ENCODE assay signal across 15 cellular contexts in genomic region chr22:17443413-17444203, GRCh38.
A peak's percentile ranks its signal among the peaks of the same experiment; 100 is the strongest.
DNase-seq lines count a peak whose midpoint lies in the region; ATAC-seq and TF ChIP-seq lines count a peak whose summit lies in the region.
"Had no signal": no experiment of that assay in that cellular context is flagged by ENCODE, and none has a peak within 500 bp of the region (broad histone marks: within the 10 kb centered on the region; RNA-seq: fewer than 3 reads in every experiment).

No MANE protein-coding gene starts in this region.

- no peak overlapping the region for H3K23ac ChIP-seq in neuronal stem cell (ENCODE audit: low read depth, low read length, poor library complexity)

- H3K4me1 ChIP-seq in Loucy (ENCODE audit: insufficient read depth, low read length, poor library complexity, severe bottlenecking) (no peaks in the 10 kb centered on the region), neuronal stem cell (ENCODE audit: control insufficient read depth in 2 of 2, insufficient read depth in 1 of 2, low read depth in 1 of 2, low read length in 2 of 2) (peaks cover 0 to 6% of the 10 kb centered on the region in 2 donors), body of pancreas (no peaks in the 10 kb centered on the region)
- H3K4me1 ChIP-seq: thyroid gland had no signal

- 0 out of 2 replicates have a peak, but pooled peaks cover 8% of the 10 kb centered on the region for H3K9me3 Mint-ChIP-seq in WTC11
- H3K9me3 Mint-ChIP-seq in glutamatergic neuron (ENCODE audit: unreplicated experiment): peaks cover 13% of the 10 kb centered on the region

- POLR2A ChIA-PET in WTC11 (lab: Charles Lee): no interaction called here

- H3K27me3 ChIP-seq in Loucy (ENCODE audit: insufficient read depth, low read length, poor library complexity, severe bottlenecking): no peaks in the 10 kb centered on the region
- H3K27me3 ChIP-seq in neuronal stem cell (ENCODE audit: control insufficient read depth in 3 of 3, insufficient read depth in 3 of 3, low read depth in 1 of 3, low read length in 3 of 3): no peaks in the 10 kb centered on the region
- no peaks in the 10 kb centered on the region for H3K27me3 ChIP-seq in body of pancreas
- H3K27me3 ChIP-seq: heart right ventricle, thyroid gland had no signal

- H2BK120ac ChIP-seq in neuronal stem cell (ENCODE audit: low read depth, low read length): no peak overlapping the region

- H3K27ac Mint-ChIP-seq in WTC11: peak overlapping the region; percentile 97
- H3K27ac Mint-ChIP-seq in glutamatergic neuron (ENCODE audit: unreplicated experiment): peak overlapping the region; percentile 89

- H3K9ac ChIP-seq in Loucy (ENCODE audit: low read depth, low read length, poor library complexity, severe bottlenecking): no peak overlapping the region
- H3K9ac ChIP-seq in neuronal stem cell (ENCODE audit: low read depth, low read length, poor library complexity): no peak overlapping the region

- H4K8ac ChIP-seq in neuronal stem cell (ENCODE audit: low read depth, low read length): no peak overlapping the region

- H3K14ac ChIP-seq in neuronal stem cell (ENCODE audit: low read length): no peak overlapping the region

- H3K36me3 Mint-ChIP-seq in WTC11 (peaks cover 3% of the 10 kb centered on the region; the same call in 1 of the 2 replicates), glutamatergic neuron (ENCODE audit: unreplicated experiment) (no peaks in the 10 kb centered on the region)

- H2AFZ ChIP-seq in Loucy (ENCODE audit: low read length) (peak overlapping the region; percentile 36; the same call in 1 of the 2 replicates), neuronal stem cell (ENCODE audit: low read length) (no peak overlapping the region)

- WGBS in neuronal stem cell (ENCODE audit: extremely low coverage in 2 of 2, insufficient read length in 2 of 2, insufficient replicate concordance in 1 of 2), 2 donors: no CpG with 5 or more reads among the region's 17 CpGs
- WGBS in body of pancreas, 2 donors: 85 to 88% methylated on average over 17 of the region's 17 CpGs

- no peak for TF ChIP-seq POLR2A in body of pancreas (IDR thresholded peaks at IDR 0.05)

- H3K4ac ChIP-seq in neuronal stem cell (ENCODE audit: low read length): no peak overlapping the region

- CTCF ChIA-PET in WTC11 (lab: Charles Lee): interaction anchor here (0.6 to 1.2 kb wide), 3 partner anchors 11 to 365 kb away, joined by 3 to 4 read pairs (median 3); no protein-coding TSS in a partner anchor

- no peak for TF ChIP-seq CTCF in Loucy (conservative IDR thresholded peaks at IDR 0.05; ENCODE audit: low read length)
- no peak for TF ChIP-seq CTCF in WTC11 (IDR thresholded peaks at IDR 0.05)
- TF ChIP-seq CTCF in glutamatergic neuron (IDR thresholded peaks at IDR 0.05; ENCODE audit: partially characterized antibody, unreplicated experiment): no peak
- no peak for TF ChIP-seq CTCF in body of pancreas (IDR thresholded peaks at IDR 0.05)

- no peaks in the 10 kb centered on the region for H3K9me2 ChIP-seq in Loucy (replicated peaks; ENCODE audit: low read depth, low read length)

- no peaks in the 10 kb centered on the region for H3K9me3 ChIP-seq in Loucy (ENCODE audit: insufficient read depth, low read depth, low read length)
- H3K9me3 ChIP-seq in neuronal stem cell (replicated peaks in 1 of 2; ENCODE audit: control insufficient read depth in 2 of 2, insufficient read depth in 1 of 2, low read depth in 1 of 2, low read length in 2 of 2): peaks cover 2 to 9% of the 10 kb centered on the region in 2 donors
- no peaks in the 10 kb centered on the region for H3K9me3 ChIP-seq in body of pancreas
- H3K9me3 ChIP-seq: heart right ventricle, thyroid gland had no signal

- H2BK15ac ChIP-seq in neuronal stem cell (ENCODE audit: low read length): no peak overlapping the region

- H4K20me1 ChIP-seq in Loucy (ENCODE audit: insufficient read depth, low read length, poor library complexity, severe bottlenecking): no peaks in the 10 kb centered on the region

- ATAC-seq in WTC11: peak; percentile 50
- ATAC-seq in left lobe of liver: no peak
- no peak for ATAC-seq in body of pancreas

- H3K27me3 Mint-ChIP-seq in WTC11 (ENCODE audit: low read depth) (no peaks in the 10 kb centered on the region), glutamatergic neuron (ENCODE audit: unreplicated experiment) (peaks cover 4% of the 10 kb centered on the region)

- intact Hi-C loops in body of pancreas (cut with DNase I): no loop called here

- H2BK12ac ChIP-seq in neuronal stem cell (ENCODE audit: low read length): no peak overlapping the region

- H3K4me3 ChIP-seq in Loucy (ENCODE audit: low read length, poor library complexity, severe bottlenecking) (no peak overlapping the region), neuronal stem cell (ENCODE audit: low read length in 2 of 2) (no peak overlapping the region), body of pancreas (no peak overlapping the region)
- H3K4me3 ChIP-seq: coronary artery, heart right ventricle, thyroid gland had no signal

- H3F3A ChIP-seq in Loucy (ENCODE audit: low read depth): no peaks in the 10 kb centered on the region

- H3K79me1 ChIP-seq in neuronal stem cell (ENCODE audit: low read depth, low read length): peaks cover 3% of the 10 kb centered on the region

- H3K36me3 ChIP-seq in Loucy (ENCODE audit: insufficient read depth, low read length): no peaks in the 10 kb centered on the region
- no peaks in the 10 kb centered on the region for H3K36me3 ChIP-seq in neuronal stem cell (replicated peaks in 1 of 2; ENCODE audit: control insufficient read depth in 2 of 2, insufficient read depth in 2 of 2, low read length in 2 of 2)
- H3K36me3 ChIP-seq in body of pancreas (replicated peaks in 1 of 2; ENCODE audit: insufficient read depth in 1 of 2, low read depth in 2 of 2): no peaks in the 10 kb centered on the region
- H3K36me3 ChIP-seq: heart right ventricle, thyroid gland had no signal

- H3K79me2 ChIP-seq in Loucy (ENCODE audit: insufficient read depth, low read length): no peaks in the 10 kb centered on the region

- H3K4me3 Mint-ChIP-seq in WTC11 (no peak overlapping the region), glutamatergic neuron (ENCODE audit: unreplicated experiment) (peak overlapping the region; percentile 82)

- H2AK5ac ChIP-seq in neuronal stem cell (ENCODE audit: low read depth, low read length): no peak overlapping the region

- peaks cover 60% of the 10 kb centered on the region for H3K4me1 Mint-ChIP-seq in WTC11
- peaks cover 54% of the 10 kb centered on the region for H3K4me1 Mint-ChIP-seq in glutamatergic neuron (ENCODE audit: low read depth, unreplicated experiment)

- H3K27ac ChIP-seq in neuronal stem cell (replicated peaks; ENCODE audit: low read length): peak overlapping the region; percentile 20
- no peak overlapping the region for H3K27ac ChIP-seq in body of pancreas
- H3K27ac ChIP-seq: coronary artery, heart right ventricle, thyroid gland had no signal

- no peak overlapping the region for H3K18ac ChIP-seq in neuronal stem cell (ENCODE audit: low read length)

- no peak overlapping the region for H2BK5ac ChIP-seq in neuronal stem cell (ENCODE audit: low read length)

- no peak overlapping the region for H4K91ac ChIP-seq in neuronal stem cell (ENCODE audit: low read depth, low read length, poor library complexity)

- no peak for DNase-seq in WTC11 (ENCODE audit: low spot score)
- peak; percentile 46 for DNase-seq in glutamatergic neuron
- DNase-seq in neuronal stem cell (ENCODE audit: low spot score): no peak
- DNase-seq in left lobe of liver (ENCODE audit: low spot score): no peak
- no peak for DNase-seq in body of pancreas
- no peak for DNase-seq in mucosa of gallbladder (ENCODE audit: low spot score)
- no peak for DNase-seq in amniotic stem cell (lab: John Stamatoyannopoulos, UW)
- DNase-seq: activated CD8-positive, alpha-beta memory T cell treated with anti-CD3 and anti-CD28 coated beads for 24 hours; GOT3; heart right ventricle; NCI-H1436; SW 1271; thyroid gland had no signal

- H3K4me2 ChIP-seq in Loucy (ENCODE audit: low read depth, low read length, poor library complexity, severe bottlenecking): no peak overlapping the region
- H3K4me2 ChIP-seq in neuronal stem cell (ENCODE audit: insufficient read depth, low read length, poor library complexity, severe bottlenecking): no peak overlapping the region

TF ChIP-seq in WTC11, 78 proteins besides CTCF, POLR2A, EP300 and RAD21 (continues in another document):
- TF ChIP-seq ETV6 (CRISPR knock-in tag; IDR thresholded peaks at IDR 0.05) (no peak), NR2C2 (CRISPR knock-in tag; IDR thresholded peaks at IDR 0.05) (no peak), ZNF416 (CRISPR knock-in tag; IDR thresholded peaks at IDR 0.05) (no peak), GABPB1 (CRISPR knock-in tag; IDR thresholded peaks at IDR 0.05) (no peak), MAX (CRISPR knock-in tag; IDR thresholded peaks at IDR 0.05) (no peak), ZNF396 (CRISPR knock-in tag; IDR thresholded peaks at IDR 0.05; ENCODE audit: borderline replicate concordance) (no peak), PREB (CRISPR knock-in tag; IDR thresholded peaks at IDR 0.05; ENCODE audit: borderline replicate concordance) (no peak), ZNF121 (CRISPR knock-in tag; IDR thresholded peaks at IDR 0.05) (no peak), EMX1 (CRISPR knock-in tag; IDR thresholded peaks at IDR 0.05) (no peak)
